16 cellular contexts compared by ENCODE assay signal in genomic region chr17:75730065-75730464, GRCh38. TPM values are rescaled to one million over a fixed set of nuclear protein-coding genes. Genes with fewer than 3 reads are reported as not detected.
DNase-seq lines count a peak whose midpoint lies in the region; ATAC-seq, FAIRE-seq and TF ChIP-seq lines count a peak whose summit lies in the region.
"Had no signal": no experiment of that assay in that cellular context is flagged by ENCODE, and none has a peak within 500 bp of the region (broad histone marks: within the 10 kb centered on the region; RNA-seq: fewer than 3 reads in every experiment).

No MANE protein-coding gene starts in this region.

- H3K36me3 ChIP-seq in left ventricle myocardium inferior (peaks cover 7% of the 10 kb centered on the region), IMR-90 (ENCODE audit: control insufficient read depth, insufficient read depth, low read length) (no peaks in the 10 kb centered on the region), kidney (ENCODE audit: control insufficient read depth in 1 of 2, insufficient read depth in 2 of 2, low read length in 2 of 2) (no peaks in the 10 kb centered on the region), Karpas-422 (ENCODE audit: insufficient read depth, low read length) (no peaks in the 10 kb centered on the region), mucosa of descending colon (ENCODE audit: low read depth) (peaks cover 6% of the 10 kb centered on the region)
- H3K36me3 ChIP-seq: BLaER1 treated with 17β-estradiol and CSF1 and Interleukin-3, amounts not matched to agents 10 nM and 100 nM had no signal

- H4K8ac ChIP-seq in IMR-90 (ENCODE audit: low read depth in 2 of 2, low read length in 2 of 2) = no peak overlapping the region

- H3K4me2 ChIP-seq in IMR-90 (ENCODE audit: low read depth, low read length) (no peak overlapping the region), Karpas-422 (ENCODE audit: low read depth, low read length, poor library complexity, severe bottlenecking) (no peak overlapping the region)
- H3K4me2 ChIP-seq: GM23338 had no signal

- no peak overlapping the region for H3K18ac ChIP-seq in IMR-90 (ENCODE audit: low read depth, low read length)

- H3K9me3 Mint-ChIP-seq in activated T-cell treated with anti-CD3 and anti-CD28 coated beads, Interleukin-2, amount 50 U/mL, for 4 hours = no peaks in the 10 kb centered on the region
- H3K9me3 Mint-ChIP-seq: CD8-positive, alpha-beta T cell; GM23338 had no signal

- no peak overlapping the region for H3K9ac ChIP-seq in IMR-90 (ENCODE audit: low read depth, low read length)
- H3K9ac ChIP-seq in kidney (ENCODE audit: low read length in 2 of 2) = no peak overlapping the region
- no peak overlapping the region for H3K9ac ChIP-seq in Karpas-422 (ENCODE audit: low read length)
- H3K9ac ChIP-seq: BLaER1 treated with 17β-estradiol and CSF1 and Interleukin-3, amounts not matched to agents 10 nM and 100 nM had no signal

- H2BK15ac ChIP-seq in IMR-90 (ENCODE audit: low read depth, low read length) = no peak overlapping the region

- H3K4me3 ChIP-seq in left ventricle myocardium inferior (no peak overlapping the region), IMR-90 (ENCODE audit: insufficient read depth, low read depth, low read length) (no peak overlapping the region), kidney (ENCODE audit: low read length in 2 of 2) (no peak overlapping the region), Karpas-422 (ENCODE audit: low read length) (no peak overlapping the region), mucosa of descending colon (no peak overlapping the region)
- H3K4me3 ChIP-seq: BLaER1 treated with 17β-estradiol and CSF1 and Interleukin-3, amounts not matched to agents 10 nM and 100 nM; GM23338 had no signal

- ATAC-seq in Right ventricle myocardium inferior (no peak), IMR-90 (ENCODE audit: low read depth) (no peak), mucosa of descending colon (no peak)
- no peak for ATAC-seq in activated T-cell treated with anti-CD3 and anti-CD28 coated beads, Interleukin-2, amount 50 U/mL, for 4 hours
- ATAC-seq: CD8-positive, alpha-beta T cell; GM23338 had no signal

- no peaks in the 10 kb centered on the region for H3K27me3 Mint-ChIP-seq in activated T-cell treated with anti-CD3 and anti-CD28 coated beads, Interleukin-2, amount 50 U/mL, for 4 hours (ENCODE audit: low read depth)

- H3K27ac ChIP-seq in left ventricle myocardium inferior (replicated peaks) (no peak overlapping the region), IMR-90 (ENCODE audit: insufficient read depth, low read length) (no peak overlapping the region), kidney (ENCODE audit: low read depth in 2 of 2, low read length in 2 of 2) (no peak overlapping the region), Karpas-422 (ENCODE audit: low read length) (no peak overlapping the region)
- H3K27ac ChIP-seq: BLaER1 treated with 17β-estradiol and CSF1 and Interleukin-3, amounts not matched to agents 10 nM and 100 nM had no signal

- H3K36me3 Mint-ChIP-seq in activated T-cell treated with anti-CD3 and anti-CD28 coated beads, Interleukin-2, amount 50 U/mL, for 4 hours (ENCODE audit: insufficient read depth) = no peaks in the 10 kb centered on the region
- H3K36me3 Mint-ChIP-seq: CD8-positive, alpha-beta T cell had no signal

- H2AFZ ChIP-seq in IMR-90 (replicated peaks; ENCODE audit: low read length, poor library complexity) = no peak overlapping the region
- no peak overlapping the region for H2AFZ ChIP-seq in Karpas-422 (ENCODE audit: low read length)
- H2AFZ ChIP-seq: GM23338 had no signal

- no peak overlapping the region for H4K91ac ChIP-seq in IMR-90 (ENCODE audit: insufficient read depth, low read depth, low read length)

- H2BK120ac ChIP-seq in IMR-90 (ENCODE audit: low read depth, low read length) = no peak overlapping the region

- dilution Hi-C loops in IMR-90 (cut with HindIII; ENCODE audit: low sequenced_read_pairs, unreplicated experiment) = no loop called here

- TF ChIP-seq RAD21 in IMR-90 (IDR thresholded peaks at IDR 0.05; ENCODE audit: low read length) = no peak

- peak overlapping the region; percentile 55 for H2AK9ac ChIP-seq in IMR-90 (replicated peaks; ENCODE audit: low read depth, low read length, poor library complexity)

- no TSS peak for BruUV-seq in IMR-90 (replicated peaks; lab: Mats Ljungman, UMichigan)

- DNase-seq in Right ventricle myocardium inferior (ENCODE audit: missing footprints) = peak; percentile 22
- DNase-seq in left ventricle myocardium inferior = no peak
- DNase-seq in IMR-90 = no peak
- peak; percentile 65 for DNase-seq in kidney
- no peak for DNase-seq in Karpas-422
- no peak for DNase-seq in mucosa of descending colon
- no peak for DNase-seq in activated T-cell treated with anti-CD3 and anti-CD28 coated beads, Interleukin-2, amount 50 U/mL, for 4 hours
- DNase-seq: 8988T; Calu3; CD8-positive, alpha-beta T cell; DMS79 treated with DMSO at 0.1 percent for 48 hours; GF-D8; HCEC 1CT had no signal

- H3K9me2 ChIP-seq in Karpas-422 (replicated peaks; ENCODE audit: insufficient read depth, low read length) = no peaks in the 10 kb centered on the region

- TF ChIP-seq CTCF in left ventricle myocardium inferior (IDR thresholded peaks at IDR 0.05; ENCODE audit: borderline replicate concordance) = no peak
- no peak for TF ChIP-seq CTCF in IMR-90 (conservative IDR thresholded peaks at IDR 0.05; ENCODE audit: low read depth, low read length)
- TF ChIP-seq CTCF in kidney (IDR thresholded peaks at IDR 0.05; ENCODE audit: borderline replicate concordance, extremely low read depth, insufficient read depth) = no peak
- TF ChIP-seq CTCF in mucosa of descending colon (IDR thresholded peaks at IDR 0.05) = no peak

- no peak overlapping the region for H3K14ac ChIP-seq in IMR-90 (replicated peaks; ENCODE audit: low read depth, low read length)

- H3K79me1 ChIP-seq in IMR-90 (ENCODE audit: low read depth in 1 of 2, low read length in 2 of 2) = no peaks in the 10 kb centered on the region

- H3K9me3 ChIP-seq in left ventricle myocardium inferior (replicated peaks) (no peaks in the 10 kb centered on the region), IMR-90 (ENCODE audit: control insufficient read depth, insufficient read depth, low read length) (no peaks in the 10 kb centered on the region), kidney (ENCODE audit: control insufficient read depth in 1 of 2, low read length in 2 of 2) (no peaks in the 10 kb centered on the region), Karpas-422 (ENCODE audit: low read length) (no peaks in the 10 kb centered on the region), mucosa of descending colon (no peaks in the 10 kb centered on the region)
- H3K9me3 ChIP-seq: BLaER1 treated with 17β-estradiol and CSF1 and Interleukin-3, amounts not matched to agents 10 nM and 100 nM had no signal

- no peaks in the 10 kb centered on the region for H3K9me1 ChIP-seq in IMR-90 (ENCODE audit: insufficient read depth, low read length)

- WGBS in IMR-90 (ENCODE audit: extremely low coverage in 2 of 2, insufficient read length in 1 of 2), 2 experiments = 87% methylated on average over 16 of the region's 24 CpGs; no CpG with 5 or more reads in 1 of the 2 experiments

- no peak overlapping the region for H3K23ac ChIP-seq in IMR-90 (ENCODE audit: low read depth, low read length)

- no peak overlapping the region for H4K5ac ChIP-seq in IMR-90 (ENCODE audit: low read depth, low read length)

- peaks cover 2% of the 10 kb centered on the region for H3K4me1 Mint-ChIP-seq in activated T-cell treated with anti-CD3 and anti-CD28 coated beads, Interleukin-2, amount 50 U/mL, for 4 hours (ENCODE audit: low read depth)
- H3K4me1 Mint-ChIP-seq: GM23338 had no signal

- no peak overlapping the region for H2BK20ac ChIP-seq in IMR-90 (ENCODE audit: low read depth, low read length)

- H4K20me1 ChIP-seq in IMR-90 (ENCODE audit: insufficient read depth, low read length) (no peaks in the 10 kb centered on the region), Karpas-422 (ENCODE audit: insufficient read depth, low read depth, low read length) (no peaks in the 10 kb centered on the region)
- H4K20me1 ChIP-seq: BLaER1 treated with 17β-estradiol and CSF1 and Interleukin-3, amounts not matched to agents 10 nM and 100 nM had no signal

- no peak for FAIRE-seq in kidney (lab: Jason Lieb, UNC)
- FAIRE-seq: H54 had no signal

- intact Hi-C loops in Right ventricle myocardium inferior (cut with DNase I) (no loop called here), left ventricle myocardium inferior (cut with micrococcal nuclease) (no loop called here), IMR-90 (cut with micrococcal nuclease) (no loop called here), kidney (cut with DNase I) (loop anchor here (10.0 kb wide), 1 partner anchor 45 kb away; no protein-coding TSS in a partner anchor), mucosa of descending colon (cut with DNase I, micrococcal nuclease) (no loop called here)

- H3K56ac ChIP-seq in IMR-90 (ENCODE audit: extremely low read depth, insufficient read depth, low read length) = no peak overlapping the region

- TF ChIP-seq POLR2A in IMR-90 (IDR thresholded peaks at IDR 0.05; ENCODE audit: low read depth, low read length) = no peak

- no peaks in the 10 kb centered on the region for H3K4me1 ChIP-seq in left ventricle myocardium inferior
- H3K4me1 ChIP-seq in IMR-90 (ENCODE audit: control insufficient read depth, insufficient read depth, low read length) = no peaks in the 10 kb centered on the region
- no peaks in the 10 kb centered on the region for H3K4me1 ChIP-seq in kidney (ENCODE audit: control insufficient read depth in 1 of 2, insufficient read depth in 1 of 2, low read depth in 1 of 2, low read length in 2 of 2)
- H3K4me1 ChIP-seq in Karpas-422 (ENCODE audit: low read length) = peaks cover 7% of the 10 kb centered on the region
- peaks cover 10% of the 10 kb centered on the region for H3K4me1 ChIP-seq in mucosa of descending colon (ENCODE audit: low read depth)

- no peaks in the 10 kb centered on the region for H3K27me3 ChIP-seq in left ventricle myocardium inferior (ENCODE audit: low read depth)
- H3K27me3 ChIP-seq in IMR-90 (ENCODE audit: control insufficient read depth, insufficient read depth, low read length) = peaks cover 20% of the 10 kb centered on the region
- H3K27me3 ChIP-seq in Karpas-422 (ENCODE audit: low read length) = no peaks in the 10 kb centered on the region
- H3K27me3 ChIP-seq: BLaER1 treated with 17β-estradiol and CSF1 and Interleukin-3, amounts not matched to agents 10 nM and 100 nM had no signal

- H3K79me2 ChIP-seq in Karpas-422 (ENCODE audit: low read length) = no peaks in the 10 kb centered on the region

- no peak overlapping the region for H3K4me3 Mint-ChIP-seq in activated T-cell treated with anti-CD3 and anti-CD28 coated beads, Interleukin-2, amount 50 U/mL, for 4 hours
- H3K4me3 Mint-ChIP-seq: CD8-positive, alpha-beta T cell; GM23338 had no signal

- no peak overlapping the region for H2AK5ac ChIP-seq in IMR-90 (ENCODE audit: low read depth, low read length)

- POLR2A ChIA-PET in IMR-90 (lab: Charles Lee; ENCODE audit: unreplicated experiment) = no interaction called here

- H3K4ac ChIP-seq in IMR-90 (ENCODE audit: low read depth, low read length) = no peak overlapping the region

- in situ Hi-C loops in IMR-90 (cut with MboI; ENCODE audit: low sequenced_read_pairs) = no loop called here

- no peak overlapping the region for H2BK5ac ChIP-seq in IMR-90 (ENCODE audit: low read depth, low read length, poor library complexity, severe bottlenecking)

- CTCF ChIA-PET in IMR-90 (lab: Yijun Ruan, JAX) = no interaction called here

RNA-seq across cellular contexts. Expression of gene ITGB4, which starts 8.8 kb away (rescaled TPM):
- 7.5 TPM for total RNA-seq in Right ventricle myocardium inferior
- total RNA-seq in left ventricle myocardium inferior = 10.6 TPM
- total RNA-seq in IMR-90 (2012; rRNA removed) = under 0.01 TPM in 1 of 2 replicates, not detected in the other
- polyA plus RNA-seq in IMR-90 (2012; rRNA removed) = 0.27 and 0.39 TPM in 2 replicates
- 0.04 and 0.36 TPM in 2 replicates for polyA plus RNA-seq in IMR-90 (2012; cell fraction: cytosol; rRNA removed)
- polyA plus RNA-seq in IMR-90 (2012; cell fraction: nucleus; rRNA removed; ENCODE audit: low replicate concordance) = 0.63 and 1.5 TPM in 2 replicates
- total RNA-seq in kidney = 149 TPM
- 15.7 TPM for polyA plus RNA-seq in kidney (ENCODE audit: insufficient read depth, low read depth, low replicate concordance)
- 0.11 and 0.19 TPM in 2 replicates for total RNA-seq in Karpas-422 (2014; rRNA removed; shearing (Covaris generic); ENCODE audit: low replicate concordance)
- 100 to 1,000 TPM; 153 to 307 (median 246) TPM for total RNA-seq in mucosa of descending colon
- total RNA-seq in activated T-cell treated with anti-CD3 and anti-CD28 coated beads, Interleukin-2, amount 50 U/mL, for 4 hours = 1 to 10 TPM in 2 of 3 donors, under 1 TPM in 1; 0.63 to 2.3 (median 1.6) TPM

RNA-seq across cellular contexts. Expression of gene GALK1, which starts 34.9 kb away (rescaled TPM):
- 23.8 TPM for total RNA-seq in Right ventricle myocardium inferior
- 19.1 TPM for total RNA-seq in left ventricle myocardium inferior
- 18.9 and 21.9 TPM in 2 replicates for total RNA-seq in IMR-90 (2012; rRNA removed)
- 19.9 and 28.7 TPM in 2 replicates for polyA plus RNA-seq in IMR-90 (2012; rRNA removed)
- 34.6 and 48.4 TPM in 2 replicates for polyA plus RNA-seq in IMR-90 (2012; cell fraction: cytosol; rRNA removed)
- 51.9 and 143 TPM in 2 replicates for polyA plus RNA-seq in IMR-90 (2012; cell fraction: nucleus; rRNA removed; ENCODE audit: low replicate concordance)
- 34.5 TPM for total RNA-seq in kidney
- polyA plus RNA-seq in kidney (ENCODE audit: insufficient read depth, low read depth, low replicate concordance) = 105 TPM
- 23.9 and 28.3 TPM in 2 replicates for total RNA-seq in Karpas-422 (2014; rRNA removed; shearing (Covaris generic); ENCODE audit: low replicate concordance)
- total RNA-seq in mucosa of descending colon = 10 to 100 TPM in 2 of 3 donors, 1 to 10 TPM in 1; 7.1 to 18.2 (median 18.2) TPM
- total RNA-seq in activated T-cell treated with anti-CD3 and anti-CD28 coated beads, Interleukin-2, amount 50 U/mL, for 4 hours = 10 to 100 TPM; 16.9 to 23.5 (median 21.3) TPM

RNA-seq across cellular contexts. Expression of gene UNK, which starts 54.5 kb away (rescaled TPM):
- total RNA-seq in Right ventricle myocardium inferior = 16.0 TPM
- total RNA-seq in left ventricle myocardium inferior = 14.7 TPM
- total RNA-seq in IMR-90 (2012; rRNA removed) = 15.4 and 15.8 TPM in 2 replicates
- 16.9 and 17.3 TPM in 2 replicates for polyA plus RNA-seq in IMR-90 (2012; rRNA removed)
- 14.3 and 21.3 TPM in 2 replicates for polyA plus RNA-seq in IMR-90 (2012; cell fraction: cytosol; rRNA removed)
- 35.1 and 41.8 TPM in 2 replicates for polyA plus RNA-seq in IMR-90 (2012; cell fraction: nucleus; rRNA removed; ENCODE audit: low replicate concordance)
- total RNA-seq in kidney = 35.5 TPM
- polyA plus RNA-seq in kidney (ENCODE audit: insufficient read depth, low read depth, low replicate concordance) = 12.0 TPM
- total RNA-seq in Karpas-422 (2014; rRNA removed; shearing (Covaris generic); ENCODE audit: low replicate concordance) = 22.9 and 49.0 TPM in 2 replicates
- 10 to 100 TPM; 24.5 to 27.5 (median 25.7) TPM for total RNA-seq in mucosa of descending colon
- total RNA-seq in activated T-cell treated with anti-CD3 and anti-CD28 coated beads, Interleukin-2, amount 50 U/mL, for 4 hours = 10 to 100 TPM; 21.0 to 24.5 (median 22.6) TPM

Comparison
In these comparisons a context has a peak if more than half of its experiments do, and no peak if none do; other contexts are left out.
1. DNase-seq: peak in Right ventricle myocardium inferior (single experiment) and kidney (single experiment); none in left ventricle myocardium inferior (single experiment), IMR-90 (single experiment), Karpas-422 (single experiment), mucosa of descending colon (0 of 3) and activated T-cell treated with anti-CD3 and anti-CD28 coated beads, Interleukin-2, amount 50 U/mL, for 4 hours (single experiment).
2. RNA of gene ITGB4, which starts 8.8 kb away (total RNA-seq): 153 to 307 TPM in mucosa of descending colon and 149 TPM in kidney (single experiment); 10.6 TPM in left ventricle myocardium inferior (single experiment), 7.5 TPM in Right ventricle myocardium inferior (single experiment), 0.63 to 2.3 TPM in activated T-cell treated with anti-CD3 and anti-CD28 coated beads, Interleukin-2, amount 50 U/mL, for 4 hours, 0.11 to 0.19 TPM in Karpas-422 and under 0.01 TPM in IMR-90; every median in the first group is over 10 times any median in the second.